Comparison of ENCODE assay signal across 10 cellular contexts in the genomic region with DNA sequence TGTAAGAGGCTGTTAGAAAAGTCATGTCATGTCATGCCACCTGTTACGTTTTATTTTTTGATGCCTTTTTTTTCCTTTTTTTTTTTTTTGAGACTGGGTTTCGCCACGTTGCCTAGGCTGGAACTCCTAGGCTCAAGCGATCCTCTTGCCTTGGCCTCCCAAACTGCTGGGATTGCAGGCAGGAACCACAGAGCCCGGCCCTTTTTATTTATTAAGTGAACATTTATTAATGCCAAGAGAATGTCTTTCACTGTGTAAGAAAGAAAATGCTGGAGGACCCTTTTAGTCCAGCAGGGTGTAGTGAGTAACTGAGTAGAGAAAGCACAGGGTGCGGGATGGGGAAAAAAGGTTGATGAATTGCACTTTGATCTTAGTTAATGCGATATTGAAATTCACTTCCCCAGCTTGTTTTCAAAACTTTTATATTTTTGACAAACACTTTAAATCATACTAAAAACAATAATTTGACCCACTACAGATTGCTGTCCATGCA. TPM values are rescaled to one million over a fixed set of nuclear protein-coding genes. Genes with fewer than 3 reads are reported as not detected.
DNase-seq lines count a peak whose midpoint lies in the region; ATAC-seq lines count a peak whose summit lies in the region.
"Had no signal": no experiment of that assay in that cellular context is flagged by ENCODE, and none has a peak within 500 bp of the region (broad histone marks: within the 10 kb centered on the region; RNA-seq: fewer than 3 reads in every experiment).

No MANE protein-coding gene starts in this region.

- no peak for ATAC-seq in CD4-positive, CD25-positive, alpha-beta regulatory T cell (ENCODE audit: low read depth in 2 of 2)
- no peak for ATAC-seq in naive B cell (ENCODE audit: low read depth in 2 of 2)
- ATAC-seq in HG02938 (IDR thresholded peaks at IDR 0.05; ENCODE audit: unreplicated experiment), result no peak
- ATAC-seq in GM18861 (IDR thresholded peaks at IDR 0.05; ENCODE audit: unreplicated experiment), result no peak
- no peak for ATAC-seq in GM18511 (IDR thresholded peaks at IDR 0.05; ENCODE audit: unreplicated experiment)

- H3K9me3 ChIP-seq in CD4-positive, CD25-positive, alpha-beta regulatory T cell (ENCODE audit: control insufficient read depth in 2 of 2, low read length in 2 of 2), result no peaks in the 10 kb centered on the region
- H3K9me3 ChIP-seq: neutrophil, tibial artery had no signal

- peak overlapping the region in 2 of 3 donors; percentile 67 to 100 for H3K27ac Mint-ChIP-seq in CD4-positive, CD25-positive, alpha-beta regulatory T cell
- peak overlapping the region; percentile 83 for H3K27ac Mint-ChIP-seq in activated naive CD8-positive, alpha-beta T cell treated with anti-CD3 and anti-CD28 coated beads for 36 hours
- H3K27ac Mint-ChIP-seq in naive B cell, result peak overlapping the region in 5 of 6 donors; percentile 43 to 89 (median 79)

- H3K36me3 ChIP-seq in CD4-positive, CD25-positive, alpha-beta regulatory T cell (ENCODE audit: control insufficient read depth, insufficient read depth, low read length), result no peaks in the 10 kb centered on the region
- H3K36me3 ChIP-seq: neutrophil had no signal

- no peaks in the 10 kb centered on the region for H3K9me3 Mint-ChIP-seq in CD4-positive, CD25-positive, alpha-beta regulatory T cell
- no peaks in the 10 kb centered on the region for H3K9me3 Mint-ChIP-seq in activated naive CD8-positive, alpha-beta T cell treated with anti-CD3 and anti-CD28 coated beads for 36 hours
- H3K9me3 Mint-ChIP-seq in naive B cell, result no peaks in the 10 kb centered on the region

- peaks cover 11% of the 10 kb centered on the region for H3K36me3 Mint-ChIP-seq in CD4-positive, CD25-positive, alpha-beta regulatory T cell
- H3K36me3 Mint-ChIP-seq in activated naive CD8-positive, alpha-beta T cell treated with anti-CD3 and anti-CD28 coated beads for 36 hours, result peaks cover 22% of the 10 kb centered on the region
- no peaks in the 10 kb centered on the region for H3K36me3 Mint-ChIP-seq in naive B cell

- no peaks in the 10 kb centered on the region for H3K27me3 ChIP-seq in CD4-positive, CD25-positive, alpha-beta regulatory T cell (ENCODE audit: control insufficient read depth, insufficient read depth, low read length)
- H3K27me3 ChIP-seq: neutrophil, tibial artery had no signal

- no peak for DNase-seq in CD4-positive, CD25-positive, alpha-beta regulatory T cell
- DNase-seq in HT-29 (ENCODE audit: low spot score) (peak; percentile 52), naive B cell (no peak)
- no peak for DNase-seq in activated naive CD8-positive, alpha-beta T cell treated with anti-CD3 and anti-CD28 coated beads for 36 hours
- no peak for DNase-seq in stimulated activated CD4-positive, alpha-beta T cell treated with anti-CD3 and anti-CD28 coated beads, Interleukin-12 subunit alpha, Interleukin-12 subunit beta, amount 100 ng/mL, for 4 hours

- H3K27me3 Mint-ChIP-seq in CD4-positive, CD25-positive, alpha-beta regulatory T cell, result no peaks in the 10 kb centered on the region
- H3K27me3 Mint-ChIP-seq in activated naive CD8-positive, alpha-beta T cell treated with anti-CD3 and anti-CD28 coated beads for 36 hours, result no peaks in the 10 kb centered on the region
- no peaks in the 10 kb centered on the region for H3K27me3 Mint-ChIP-seq in naive B cell

- peak overlapping the region; percentile 79 to 95 (median 90) for H3K4me3 Mint-ChIP-seq in CD4-positive, CD25-positive, alpha-beta regulatory T cell
- H3K4me3 Mint-ChIP-seq in activated naive CD8-positive, alpha-beta T cell treated with anti-CD3 and anti-CD28 coated beads for 36 hours, result peak overlapping the region; percentile 80
- H3K4me3 Mint-ChIP-seq in naive B cell, result peak overlapping the region; percentile 74 to 99 (median 90)

- H3K27ac ChIP-seq in CD4-positive, CD25-positive, alpha-beta regulatory T cell (ENCODE audit: insufficient read depth, low read length, poor library complexity, severe bottlenecking), result no peak overlapping the region
- H3K27ac ChIP-seq: neutrophil had no signal

- peaks cover 42% of the 10 kb centered on the region for H3K4me1 ChIP-seq in CD4-positive, CD25-positive, alpha-beta regulatory T cell (ENCODE audit: control insufficient read depth, insufficient read depth, low read length, poor library complexity, severe bottlenecking)

- peaks cover 23 to 44% (median 35%) of the 10 kb centered on the region in 4 donors for H3K4me1 Mint-ChIP-seq in CD4-positive, CD25-positive, alpha-beta regulatory T cell
- peaks cover 32% of the 10 kb centered on the region for H3K4me1 Mint-ChIP-seq in activated naive CD8-positive, alpha-beta T cell treated with anti-CD3 and anti-CD28 coated beads for 36 hours
- H3K4me1 Mint-ChIP-seq in naive B cell, result peaks cover 21 to 41% (median 33%) of the 10 kb centered on the region in 3 donors

- H3K4me3 ChIP-seq in CD4-positive, CD25-positive, alpha-beta regulatory T cell (ENCODE audit: low read depth, low read length), result peak overlapping the region; percentile 49

RNA-seq across cellular contexts. Expression of a gene that starts 2.3 kb away (rescaled TPM):
- 139 TPM for total RNA-seq in CD4-positive, CD25-positive, alpha-beta regulatory T cell
- polyA plus RNA-seq in CD4-positive, CD25-positive, alpha-beta regulatory T cell, result 100 to 1,000 TPM; 127 to 218 (median 158) TPM
- 598 and 686 TPM in 2 replicates for total RNA-seq in HT-29 (2014; rRNA removed; shearing (Covaris generic))
- total RNA-seq in activated naive CD8-positive, alpha-beta T cell treated with anti-CD3 and anti-CD28 coated beads for 36 hours, result 100 to 1,000 TPM; 111 TPM
- polyA plus RNA-seq in naive B cell (ENCODE audit: low read depth in 6 of 6), result 100 to 1,000 TPM in 1 of 6 donors, 10 to 100 TPM in 5; 64.0 to 138 (median 75.1) TPM

RNA-seq across cellular contexts. Expression of a gene that starts 30.1 kb away (rescaled TPM):
- 25.2 TPM for total RNA-seq in CD4-positive, CD25-positive, alpha-beta regulatory T cell
- 10 to 100 TPM; 14.7 to 20.3 (median 15.9) TPM for polyA plus RNA-seq in CD4-positive, CD25-positive, alpha-beta regulatory T cell
- total RNA-seq in HT-29 (2014; rRNA removed; shearing (Covaris generic)), result 7.2 and 8.2 TPM in 2 replicates
- 10 to 100 TPM; 27.6 to 29.2 TPM for total RNA-seq in activated naive CD8-positive, alpha-beta T cell treated with anti-CD3 and anti-CD28 coated beads for 36 hours
- polyA plus RNA-seq in naive B cell (ENCODE audit: low read depth in 6 of 6), result 10 to 100 TPM in 5 of 6 donors, 1 to 10 TPM in 1; 9.9 to 30.0 (median 19.5) TPM
